Comparison of ENCODE assay signal across 10 cellular contexts in the genomic region with DNA sequence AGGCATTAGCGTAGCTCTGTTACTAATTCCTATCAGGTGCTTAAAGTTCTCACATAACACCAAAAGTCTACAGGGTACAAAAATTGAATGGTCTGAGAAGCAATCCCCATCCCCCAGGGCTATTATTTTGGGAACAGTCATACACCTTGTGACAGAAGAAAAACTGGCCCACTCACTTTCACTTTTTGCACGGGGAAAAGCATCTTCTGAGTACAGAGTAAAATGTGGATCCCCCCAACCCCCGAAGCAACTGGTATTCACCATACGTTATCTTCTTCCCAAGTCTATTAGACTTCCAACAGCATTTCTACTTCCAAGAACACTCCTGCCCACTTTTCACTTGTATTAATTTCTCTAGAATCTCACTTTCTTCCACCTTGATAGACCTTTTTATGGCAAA. TPM values are rescaled to one million over a fixed set of nuclear protein-coding genes. Genes with fewer than 3 reads are reported as not detected.
DNase-seq lines count a peak whose midpoint lies in the region; ATAC-seq, FAIRE-seq and TF ChIP-seq lines count a peak whose summit lies in the region.
"Had no signal": no experiment of that assay in that cellular context is flagged by ENCODE, and none has a peak within 500 bp of the region (broad histone marks: within the 10 kb centered on the region; RNA-seq: fewer than 3 reads in every experiment).

No MANE protein-coding gene starts in this region.

- no peak overlapping the region for H4K8ac ChIP-seq in trophoblast cell (ENCODE audit: low read depth, low read length)

- peaks cover 29% of the 10 kb centered on the region for H3K36me3 Mint-ChIP-seq in activated B cell treated with CpG ODN at 0.5 μM for 24 hours (ENCODE audit: low read depth)

- H3K9ac ChIP-seq in HepG2 (ENCODE audit: insufficient read depth, low read depth, low read length) (no peak overlapping the region), fibroblast of lung (ENCODE audit: insufficient read depth, low read length) (no peak overlapping the region), trophoblast cell (ENCODE audit: low read length) (no peak overlapping the region)

- TF ChIP-seq RAD21 in HepG2 (CRISPR knock-in tag; IDR thresholded peaks at IDR 0.05): no peak

- H4K20me1 ChIP-seq in HepG2 (ENCODE audit: insufficient read depth, low read length) (no peaks in the 10 kb centered on the region), fibroblast of lung (ENCODE audit: control insufficient read depth, extremely low read depth, insufficient read depth, low read length) (no peaks in the 10 kb centered on the region)

- H3K14ac ChIP-seq in trophoblast cell (ENCODE audit: low read length): no peak overlapping the region

- H3K4me1 Mint-ChIP-seq in activated B cell treated with CpG ODN at 0.5 μM for 24 hours: peaks cover 66% of the 10 kb centered on the region

- ATAC-seq in HepG2 (no peak), right lobe of liver (no peak), activated B cell treated with CpG ODN at 0.5 μM for 24 hours (ENCODE audit: low read depth) (no peak), HG02571 (IDR thresholded peaks at IDR 0.05; ENCODE audit: unreplicated experiment) (no peak)

- peak overlapping the region; percentile 76 for H3K4me3 Mint-ChIP-seq in activated B cell treated with CpG ODN at 0.5 μM for 24 hours

- H3K27ac Mint-ChIP-seq in activated B cell treated with CpG ODN at 0.5 μM for 24 hours: peak overlapping the region; percentile 87

- no peaks in the 10 kb centered on the region for H3K27me3 Mint-ChIP-seq in activated B cell treated with CpG ODN at 0.5 μM for 24 hours

- TF ChIP-seq CTCF in HepG2 (CRISPR knock-in tag; IDR thresholded peaks at IDR 0.05): no peak
- TF ChIP-seq CTCF in right lobe of liver (IDR thresholded peaks at IDR 0.05): no peak
- TF ChIP-seq CTCF in activated B cell treated with CpG ODN at 0.5 μM for 24 hours (IDR thresholded peaks at IDR 0.05): no peak
- no peak for TF ChIP-seq CTCF in fibroblast of lung (conservative IDR thresholded peaks at IDR 0.05 in 1 of 2, IDR thresholded peaks at IDR 0.05 in 1 of 2; ENCODE audit: low read depth in 1 of 2, low read length in 2 of 2)
- TF ChIP-seq CTCF in tibial nerve (IDR thresholded peaks at IDR 0.05): no peak

- H3K4me1 ChIP-seq in HepG2 (ENCODE audit: insufficient read depth, low read length) (peaks cover 25% of the 10 kb centered on the region), right lobe of liver (no peaks in the 10 kb centered on the region), fibroblast of lung (ENCODE audit: control insufficient read depth, extremely low read depth, insufficient read depth, low read length) (no peaks in the 10 kb centered on the region), tibial nerve (peaks cover 0 to 36% (median 8%) of the 10 kb centered on the region in 4 donors), trophoblast cell (ENCODE audit: control insufficient read depth in 1 of 2, insufficient read depth in 2 of 2, low read length in 2 of 2) (peaks cover 12 to 16% of the 10 kb centered on the region in 2 experiments)

- no peak overlapping the region for H2BK120ac ChIP-seq in trophoblast cell (ENCODE audit: insufficient read depth, low read length, poor library complexity)

- H3K23ac ChIP-seq in trophoblast cell (ENCODE audit: low read length): no peak overlapping the region

- H3K9me3 ChIP-seq in HepG2 (ENCODE audit: low read length) (no peaks in the 10 kb centered on the region), right lobe of liver (no peaks in the 10 kb centered on the region), fibroblast of lung (ENCODE audit: control insufficient read depth, insufficient read depth, low read depth, low read length) (no peaks in the 10 kb centered on the region), tibial nerve (no peaks in the 10 kb centered on the region), trophoblast cell (ENCODE audit: insufficient read depth, low read depth, low read length) (no peaks in the 10 kb centered on the region)

- 90% methylated on average over 4 of the region's 4 CpGs for WGBS in HepG2 (ENCODE audit: low lambda C conversion rate)
- whole genome bisulfite sequencing in right lobe of liver (ENCODE audit: insufficient coverage, low coverage, low lambda C conversion rate, missing lambda C conversion rate): 75% methylated on average over 4 of the region's 4 CpGs
- WGBS in tibial nerve, 2 donors: 68 to 74% methylated on average over 4 of the region's 4 CpGs
- WGBS in trophoblast cell (ENCODE audit: extremely low coverage, insufficient coverage, insufficient read length): no CpG with 5 or more reads among the region's 4 CpGs

- H2BK5ac ChIP-seq in trophoblast cell (ENCODE audit: low read depth, low read length, poor library complexity): no peak overlapping the region

- H3K4me3 ChIP-seq in HepG2 (replicated peaks in 1 of 3; ENCODE audit: insufficient read depth in 1 of 3, low read depth in 2 of 3, low read length in 3 of 3) (no peak overlapping the region), right lobe of liver (no peak overlapping the region), fibroblast of lung (replicated peaks in 1 of 4; ENCODE audit: control extremely low read depth in 1 of 4, insufficient read depth in 1 of 4, low read depth in 3 of 4, low read length in 4 of 4) (no peak overlapping the region), tibial nerve (no peak overlapping the region), trophoblast cell (ENCODE audit: low read depth, low read length) (no peak overlapping the region)

- H3K9me3 Mint-ChIP-seq in activated B cell treated with CpG ODN at 0.5 μM for 24 hours: no peaks in the 10 kb centered on the region

- H3K18ac ChIP-seq in trophoblast cell (ENCODE audit: low read length): no peak overlapping the region

- BruUV-seq in HepG2 (replicated peaks; lab: Mats Ljungman, UMichigan): TSS peak; percentile 17

- POLR2A ChIA-PET in HepG2 (lab: Yijun Ruan, JAX) (interaction anchor here (1.0 to 3.5 kb wide), 2 partner anchors 9 to 12 kb away, joined by 3 to 12 read pairs; a partner anchor contains a TSS), activated B cell treated with CpG ODN at 0.5 μM for 24 hours (lab: Charles Lee) (interaction anchor here (0.6 to 4.9 kb wide), 8 partner anchors 10 to 80 kb away, joined by 3 to 54 read pairs (median 6); a partner anchor contains a TSS)

- no peak overlapping the region for H3K4ac ChIP-seq in trophoblast cell (ENCODE audit: low read depth, low read length)

- H2AFZ ChIP-seq in HepG2 (ENCODE audit: low read length) (no peak overlapping the region), fibroblast of lung (ENCODE audit: low read length) (no peak overlapping the region), trophoblast cell (ENCODE audit: insufficient read depth, low read length, poor library complexity) (no peak overlapping the region)

- H3K4me2 ChIP-seq in HepG2 (ENCODE audit: low read depth, low read length) (no peak overlapping the region), fibroblast of lung (ENCODE audit: extremely low read depth, insufficient read depth, low read length) (no peak overlapping the region), trophoblast cell (ENCODE audit: low read length) (no peak overlapping the region)

- H3K79me2 ChIP-seq in HepG2 (ENCODE audit: insufficient read depth, low read length): peaks cover 37% of the 10 kb centered on the region
- peaks cover 13% of the 10 kb centered on the region for H3K79me2 ChIP-seq in fibroblast of lung (ENCODE audit: control insufficient read depth, insufficient read depth, low read length)
- H3K79me2 ChIP-seq in trophoblast cell (ENCODE audit: control insufficient read depth, insufficient read depth, low read length, poor library complexity): peaks cover 2% of the 10 kb centered on the region

- no peak overlapping the region for H4K91ac ChIP-seq in trophoblast cell (ENCODE audit: low read depth, low read length)

- in situ Hi-C loops in HepG2 (cut with HindIII; ENCODE audit: extremely low pct_ligation_motif_present, low pct_unique_long_range_greater_than_20kb): no loop called here

- no peaks in the 10 kb centered on the region for H3K79me1 ChIP-seq in trophoblast cell (ENCODE audit: low read length)

- H3K27ac ChIP-seq in HepG2 (ENCODE audit: extremely low read length, insufficient read depth, low read length) (no peak overlapping the region), right lobe of liver (no peak overlapping the region), fibroblast of lung (ENCODE audit: insufficient read depth, low read length) (peak overlapping the region; percentile 27), tibial nerve (peak overlapping the region in 3 of 4 donors; percentile 21 to 69 (median 58)), trophoblast cell (ENCODE audit: low read depth, low read length) (no peak overlapping the region)

- DNase-seq in HepG2 (ENCODE audit: low spot score): no peak
- no peak for DNase-seq in right lobe of liver
- no peak for DNase-seq in activated B cell treated with CpG ODN at 0.5 μM for 24 hours
- no peak for DNase-seq in fibroblast of lung (ENCODE audit: low read depth in 2 of 2)
- DNase-seq in tibial nerve (ENCODE audit: low spot score in 2 of 2): no peak
- no peak for DNase-seq in activated gamma-delta T cell (lab: John Stamatoyannopoulos, UW)
- no peak for DNase-seq in trophoblast cell
- DNase-seq: NCI-H1436, posterior cingulate gyrus had no signal

- intact Hi-C loops in HepG2 (cut with micrococcal nuclease; ENCODE audit: unreplicated experiment): no loop called here
- intact Hi-C loops in right lobe of liver (cut with DNase I): no loop called here
- intact Hi-C loops in activated B cell treated with CpG ODN at 0.5 μM for 24 hours (cut with micrococcal nuclease): no loop called here

- H3K36me3 ChIP-seq in HepG2 (replicated peaks in 1 of 2; ENCODE audit: control insufficient read depth in 1 of 2, insufficient read depth in 2 of 2, low read length in 2 of 2) (peaks cover 23 to 33% of the 10 kb centered on the region in 2 experiments), right lobe of liver (peaks cover 0 to 18% (median 7%) of the 10 kb centered on the region in 4 donors), fibroblast of lung (ENCODE audit: control insufficient read depth, insufficient read depth, low read length) (peaks cover 13% of the 10 kb centered on the region), tibial nerve (peaks cover 0 to 21% (median 12%) of the 10 kb centered on the region in 3 donors), trophoblast cell (ENCODE audit: control insufficient read depth in 1 of 2, insufficient read depth in 2 of 2, low read length in 2 of 2) (peaks cover 15 to 21% of the 10 kb centered on the region in 2 experiments)

- no peak overlapping the region for H2AK5ac ChIP-seq in trophoblast cell (ENCODE audit: low read length)

- FAIRE-seq in HepG2 (lab: Jason Lieb, UNC): no peak

- H3K27me3 ChIP-seq in HepG2 (ENCODE audit: control insufficient read depth in 1 of 2, insufficient read depth in 2 of 2, low read length in 2 of 2) (no peaks in the 10 kb centered on the region), right lobe of liver (no peaks in the 10 kb centered on the region), fibroblast of lung (ENCODE audit: control insufficient read depth, insufficient read depth, low read length) (no peaks in the 10 kb centered on the region), tibial nerve (no peaks in the 10 kb centered on the region), trophoblast cell (ENCODE audit: insufficient read depth, low read length) (no peaks in the 10 kb centered on the region)

- H4K12ac ChIP-seq in trophoblast cell (ENCODE audit: low read depth, low read length): no peak overlapping the region

- no peak for TF ChIP-seq POLR2A in HepG2 (IDR thresholded peaks at IDR 0.05; ENCODE audit: insufficient read depth in 1 of 2, low read depth in 2 of 2, low read length in 2 of 2)
- no peak for TF ChIP-seq POLR2A in right lobe of liver (IDR thresholded peaks at IDR 0.05)
- TF ChIP-seq POLR2A in tibial nerve (IDR thresholded peaks at IDR 0.05): no peak

- TF ChIP-seq EP300 in HepG2 (IDR thresholded peaks at IDR 0.05; ENCODE audit: low read depth in 2 of 2, low read length in 2 of 2) (no peak), HepG2 (CRISPR knock-in tag; IDR thresholded peaks at IDR 0.05; ENCODE audit: borderline replicate concordance) (no peak), tibial nerve (IDR thresholded peaks at IDR 0.05) (no peak)

- H2BK12ac ChIP-seq in trophoblast cell (ENCODE audit: low read length): no peak overlapping the region

- CTCF ChIA-PET in HepG2 (lab: Yijun Ruan, JAX; ENCODE audit: low intra/inter-chr PET ratio, low total read pairs): no interaction called here
- CTCF ChIA-PET in activated B cell treated with CpG ODN at 0.5 μM for 24 hours (lab: Charles Lee): interaction anchor here (0.7 to 1.6 kb wide), 5 partner anchors 10 to 163 kb away, joined by 3 to 8 read pairs (median 4); a partner anchor contains a TSS

RNA-seq across cellular contexts. Expression of a gene that starts 11.8 kb away (rescaled TPM):
- 20.9 and 28.4 TPM in 2 replicates for total RNA-seq in HepG2 (2016; rRNA removed; fragmentation: Illumina TruSeq; extraction: Trizol)
- 27.6 and 36.0 TPM in 2 replicates for total RNA-seq in HepG2 (2016; cell fraction: cytosol; rRNA removed; fragmentation: Illumina TruSeq; extraction: Trizol; ENCODE audit: low read depth)
- total RNA-seq in HepG2 (2016; cell fraction: insoluble cytoplasmic fraction; rRNA removed; fragmentation: Illumina TruSeq; extraction: Trizol): 19.3 and 27.1 TPM in 2 replicates
- total RNA-seq in HepG2 (2016; cell fraction: membrane; rRNA removed; fragmentation: Illumina TruSeq; extraction: Trizol): 16.9 and 18.9 TPM in 2 replicates
- 36.9 and 38.2 TPM in 2 replicates for total RNA-seq in HepG2 (2016; cell fraction: nucleus; rRNA removed; fragmentation: Illumina TruSeq; extraction: Trizol)
- 43.7 and 50.1 TPM in 2 replicates for polyA plus RNA-seq in HepG2 (2011; rRNA removed)
- polyA plus RNA-seq in HepG2 (2011; cell fraction: cytosol; rRNA removed): 13.5 and 14.0 TPM in 2 replicates
- 250 and 284 TPM in 2 replicates for polyA plus RNA-seq in HepG2 (2011; cell fraction: nucleus; rRNA removed)
- polyA plus RNA-seq in HepG2 (2012): 35.6 and 46.6 TPM in 2 replicates
- polyA plus RNA-seq in HepG2 (2016; cell fraction: cytosol; fragmentation: Illumina TruSeq; extraction: Trizol; ENCODE audit: low read depth): 2.6 and 2.9 TPM in 2 replicates
- 14.5 and 18.7 TPM in 2 replicates for polyA plus RNA-seq in HepG2 (2016; cell fraction: insoluble cytoplasmic fraction; fragmentation: Illumina TruSeq; extraction: Trizol; ENCODE audit: low read depth)
- polyA plus RNA-seq in HepG2 (2016; cell fraction: membrane; fragmentation: Illumina TruSeq; extraction: Trizol; ENCODE audit: low read depth): 7.5 and 8.4 TPM in 2 replicates
- polyA plus RNA-seq in HepG2 (2016; cell fraction: nucleus; fragmentation: Illumina TruSeq; extraction: Trizol; ENCODE audit: insufficient read depth, low read depth): 131 and 138 TPM in 2 replicates
- 45.8 and 47.5 TPM in 2 replicates for polyA minus RNA-seq in HepG2 (2011; rRNA and poly(A)+ RNA removed; ENCODE audit: low replicate concordance)
- 11.4 and 16.5 TPM in 2 replicates for polyA minus RNA-seq in HepG2 (2011; cell fraction: cytosol; rRNA and poly(A)+ RNA removed)
- 60.0 and 81.4 TPM in 2 replicates for polyA minus RNA-seq in HepG2 (2011; cell fraction: nucleus; rRNA and poly(A)+ RNA removed)
- 10 to 100 TPM; 12.4 to 18.9 (median 15.8) TPM for total RNA-seq in right lobe of liver
- total RNA-seq in activated B cell treated with CpG ODN at 0.5 μM for 24 hours: 116 and 119 TPM in 2 replicates
- total RNA-seq in fibroblast of lung: 8.0 and 13.0 TPM in 2 replicates
- 14.4 and 21.8 TPM in 2 replicates for polyA plus RNA-seq in fibroblast of lung
- polyA plus RNA-seq in fibroblast of lung (2012): 15.7 and 20.2 TPM in 2 replicates
- 60.0 and 62.1 TPM in 2 replicates for polyA minus RNA-seq in fibroblast of lung (ENCODE audit: low replicate concordance)
- 10 to 100 TPM; 45.5 to 66.0 (median 56.6) TPM for total RNA-seq in tibial nerve
- polyA plus RNA-seq in trophoblast cell (2013): 29.6 and 29.8 TPM in 2 replicates

RNA-seq across cellular contexts. Expression of a gene that starts 12.1 kb away (rescaled TPM):
- total RNA-seq in HepG2 (2016; rRNA removed; fragmentation: Illumina TruSeq; extraction: Trizol) (162 and 184 TPM in 2 replicates), right lobe of liver (10 to 100 TPM; 29.6 to 37.2 (median 33.7) TPM), activated B cell treated with CpG ODN at 0.5 μM for 24 hours (67.6 and 71.3 TPM in 2 replicates), fibroblast of lung (44.7 and 51.5 TPM in 2 replicates), tibial nerve (10 to 100 TPM; 31.2 to 36.6 (median 33.6) TPM)
- total RNA-seq in HepG2 (2016; cell fraction: cytosol; rRNA removed; fragmentation: Illumina TruSeq; extraction: Trizol; ENCODE audit: low read depth): 134 and 137 TPM in 2 replicates
- 167 and 201 TPM in 2 replicates for total RNA-seq in HepG2 (2016; cell fraction: insoluble cytoplasmic fraction; rRNA removed; fragmentation: Illumina TruSeq; extraction: Trizol)
- 80.5 and 88.4 TPM in 2 replicates for total RNA-seq in HepG2 (2016; cell fraction: membrane; rRNA removed; fragmentation: Illumina TruSeq; extraction: Trizol)
- 68.8 and 73.8 TPM in 2 replicates for total RNA-seq in HepG2 (2016; cell fraction: nucleus; rRNA removed; fragmentation: Illumina TruSeq; extraction: Trizol)
- polyA plus RNA-seq in HepG2 (2011; rRNA removed) (94.2 and 97.0 TPM in 2 replicates), fibroblast of lung (44.2 and 62.8 TPM in 2 replicates)
- 87.2 and 95.5 TPM in 2 replicates for polyA plus RNA-seq in HepG2 (2011; cell fraction: cytosol; rRNA removed)
- polyA plus RNA-seq in HepG2 (2011; cell fraction: nucleus; rRNA removed): 63.3 and 73.0 TPM in 2 replicates
- 72.9 and 76.0 TPM in 2 replicates for polyA plus RNA-seq in HepG2 (2012)
- polyA plus RNA-seq in HepG2 (2016; cell fraction: cytosol; fragmentation: Illumina TruSeq; extraction: Trizol; ENCODE audit: low read depth): 45.6 and 49.3 TPM in 2 replicates
- polyA plus RNA-seq in HepG2 (2016; cell fraction: insoluble cytoplasmic fraction; fragmentation: Illumina TruSeq; extraction: Trizol; ENCODE audit: low read depth): 166 and 186 TPM in 2 replicates
- polyA plus RNA-seq in HepG2 (2016; cell fraction: membrane; fragmentation: Illumina TruSeq; extraction: Trizol; ENCODE audit: low read depth): 55.3 and 55.7 TPM in 2 replicates
- 89.9 and 111 TPM in 2 replicates for polyA plus RNA-seq in HepG2 (2016; cell fraction: nucleus; fragmentation: Illumina TruSeq; extraction: Trizol; ENCODE audit: insufficient read depth, low read depth)
- 59.7 and 76.4 TPM in 2 replicates for polyA minus RNA-seq in HepG2 (2011; rRNA and poly(A)+ RNA removed; ENCODE audit: low replicate concordance)
- polyA minus RNA-seq in HepG2 (2011; cell fraction: cytosol; rRNA and poly(A)+ RNA removed): 39.8 and 44.1 TPM in 2 replicates
- 72.5 and 79.3 TPM in 2 replicates for polyA minus RNA-seq in HepG2 (2011; cell fraction: nucleus; rRNA and poly(A)+ RNA removed)
- 49.1 and 72.4 TPM in 2 replicates for polyA plus RNA-seq in fibroblast of lung (2012)
- polyA minus RNA-seq in fibroblast of lung (ENCODE audit: low replicate concordance): 27.5 and 38.9 TPM in 2 replicates
- 44.9 and 45.1 TPM in 2 replicates for polyA plus RNA-seq in trophoblast cell (2013)

RNA-seq across cellular contexts. Expression of a gene that starts 21.5 kb away (rescaled TPM):
- total RNA-seq in HepG2 (2016; rRNA removed; fragmentation: Illumina TruSeq; extraction: Trizol) (12.4 and 14.0 TPM in 2 replicates), right lobe of liver (10 to 100 TPM in 2 of 6 experiments, 1 to 10 TPM in 4; 7.3 to 21.9 (median 8.2) TPM), activated B cell treated with CpG ODN at 0.5 μM for 24 hours (50.8 and 55.2 TPM in 2 replicates), fibroblast of lung (5.6 and 6.3 TPM in 2 replicates), tibial nerve (10 to 100 TPM; 18.4 to 53.1 (median 41.0) TPM)
- 14.9 and 19.4 TPM in 2 replicates for total RNA-seq in HepG2 (2016; cell fraction: cytosol; rRNA removed; fragmentation: Illumina TruSeq; extraction: Trizol; ENCODE audit: low read depth)
- total RNA-seq in HepG2 (2016; cell fraction: insoluble cytoplasmic fraction; rRNA removed; fragmentation: Illumina TruSeq; extraction: Trizol): 12.4 and 12.8 TPM in 2 replicates
- total RNA-seq in HepG2 (2016; cell fraction: membrane; rRNA removed; fragmentation: Illumina TruSeq; extraction: Trizol): 20.2 and 27.4 TPM in 2 replicates
- total RNA-seq in HepG2 (2016; cell fraction: nucleus; rRNA removed; fragmentation: Illumina TruSeq; extraction: Trizol): 7.5 and 8.5 TPM in 2 replicates
- polyA plus RNA-seq in HepG2 (2011; rRNA removed) (28.0 and 28.5 TPM in 2 replicates), fibroblast of lung (10.3 and 11.4 TPM in 2 replicates)
- 30.7 and 36.9 TPM in 2 replicates for polyA plus RNA-seq in HepG2 (2011; cell fraction: cytosol; rRNA removed)
- 22.5 and 28.6 TPM in 2 replicates for polyA plus RNA-seq in HepG2 (2011; cell fraction: nucleus; rRNA removed)
- 16.1 and 23.1 TPM in 2 replicates for polyA plus RNA-seq in HepG2 (2012)
- polyA plus RNA-seq in HepG2 (2016; cell fraction: cytosol; fragmentation: Illumina TruSeq; extraction: Trizol; ENCODE audit: low read depth): 24.3 and 26.9 TPM in 2 replicates
- 14.3 and 16.3 TPM in 2 replicates for polyA plus RNA-seq in HepG2 (2016; cell fraction: insoluble cytoplasmic fraction; fragmentation: Illumina TruSeq; extraction: Trizol; ENCODE audit: low read depth)
- 22.6 and 27.4 TPM in 2 replicates for polyA plus RNA-seq in HepG2 (2016; cell fraction: membrane; fragmentation: Illumina TruSeq; extraction: Trizol; ENCODE audit: low read depth)
- 16.3 and 18.0 TPM in 2 replicates for polyA plus RNA-seq in HepG2 (2016; cell fraction: nucleus; fragmentation: Illumina TruSeq; extraction: Trizol; ENCODE audit: insufficient read depth, low read depth)
- 36.9 and 56.1 TPM in 2 replicates for polyA minus RNA-seq in HepG2 (2011; rRNA and poly(A)+ RNA removed; ENCODE audit: low replicate concordance)
- 8.3 and 10.2 TPM in 2 replicates for polyA minus RNA-seq in HepG2 (2011; cell fraction: cytosol; rRNA and poly(A)+ RNA removed)
- polyA minus RNA-seq in HepG2 (2011; cell fraction: nucleus; rRNA and poly(A)+ RNA removed): 6.3 and 6.7 TPM in 2 replicates
- polyA plus RNA-seq in fibroblast of lung (2012): 8.1 and 9.7 TPM in 2 replicates
- 11.3 and 14.4 TPM in 2 replicates for polyA minus RNA-seq in fibroblast of lung (ENCODE audit: low replicate concordance)
- polyA plus RNA-seq in trophoblast cell (2013): 8.8 and 8.9 TPM in 2 replicates

RNA-seq across cellular contexts. Expression of a gene that starts 39.7 kb away (rescaled TPM):
- total RNA-seq in HepG2 (2016; rRNA removed; fragmentation: Illumina TruSeq; extraction: Trizol): 41.4 and 42.2 TPM in 2 replicates
- total RNA-seq in HepG2 (2016; cell fraction: cytosol; rRNA removed; fragmentation: Illumina TruSeq; extraction: Trizol; ENCODE audit: low read depth): 27.2 and 31.3 TPM in 2 replicates
- 37.5 and 41.8 TPM in 2 replicates for total RNA-seq in HepG2 (2016; cell fraction: insoluble cytoplasmic fraction; rRNA removed; fragmentation: Illumina TruSeq; extraction: Trizol)
- total RNA-seq in HepG2 (2016; cell fraction: membrane; rRNA removed; fragmentation: Illumina TruSeq; extraction: Trizol): 45.2 and 53.1 TPM in 2 replicates
- 24.9 and 25.1 TPM in 2 replicates for total RNA-seq in HepG2 (2016; cell fraction: nucleus; rRNA removed; fragmentation: Illumina TruSeq; extraction: Trizol)
- polyA plus RNA-seq in HepG2 (2011; rRNA removed): 24.4 and 27.7 TPM in 2 replicates
- 26.0 and 29.6 TPM in 2 replicates for polyA plus RNA-seq in HepG2 (2011; cell fraction: cytosol; rRNA removed)
- 33.6 and 35.5 TPM in 2 replicates for polyA plus RNA-seq in HepG2 (2011; cell fraction: nucleus; rRNA removed)
- polyA plus RNA-seq in HepG2 (2012): 16.6 and 24.7 TPM in 2 replicates
- 24.2 and 31.6 TPM in 2 replicates for polyA plus RNA-seq in HepG2 (2016; cell fraction: cytosol; fragmentation: Illumina TruSeq; extraction: Trizol; ENCODE audit: low read depth)
- polyA plus RNA-seq in HepG2 (2016; cell fraction: insoluble cytoplasmic fraction; fragmentation: Illumina TruSeq; extraction: Trizol; ENCODE audit: low read depth): 47.0 and 51.5 TPM in 2 replicates
- polyA plus RNA-seq in HepG2 (2016; cell fraction: membrane; fragmentation: Illumina TruSeq; extraction: Trizol; ENCODE audit: low read depth): 34.4 and 46.3 TPM in 2 replicates
- polyA plus RNA-seq in HepG2 (2016; cell fraction: nucleus; fragmentation: Illumina TruSeq; extraction: Trizol; ENCODE audit: insufficient read depth, low read depth): 42.3 and 47.3 TPM in 2 replicates
- 17.3 and 57.6 TPM in 2 replicates for polyA minus RNA-seq in HepG2 (2011; rRNA and poly(A)+ RNA removed; ENCODE audit: low replicate concordance)
- 9.2 and 11.1 TPM in 2 replicates for polyA minus RNA-seq in HepG2 (2011; cell fraction: cytosol; rRNA and poly(A)+ RNA removed)
- polyA minus RNA-seq in HepG2 (2011; cell fraction: nucleus; rRNA and poly(A)+ RNA removed): 14.4 and 14.5 TPM in 2 replicates
- 10 to 100 TPM in 2 of 6 experiments, 1 to 10 TPM in 4; 3.8 to 13.4 (median 7.3) TPM for total RNA-seq in right lobe of liver
- 87.6 and 96.7 TPM in 2 replicates for total RNA-seq in activated B cell treated with CpG ODN at 0.5 μM for 24 hours
- total RNA-seq in fibroblast of lung: 7.4 and 9.7 TPM in 2 replicates
- polyA plus RNA-seq in fibroblast of lung: 5.1 and 8.4 TPM in 2 replicates
- 5.9 and 11.8 TPM in 2 replicates for polyA plus RNA-seq in fibroblast of lung (2012)
- polyA minus RNA-seq in fibroblast of lung (ENCODE audit: low replicate concordance): 24.0 and 26.9 TPM in 2 replicates
- 10 to 100 TPM; 16.7 to 23.1 (median 20.1) TPM for total RNA-seq in tibial nerve
- 8.9 and 10.2 TPM in 2 replicates for polyA plus RNA-seq in trophoblast cell (2013)

RNA-seq across cellular contexts. Expression of a gene that starts 44.1 kb away (rescaled TPM):
- total RNA-seq in HepG2 (2016; rRNA removed; fragmentation: Illumina TruSeq; extraction: Trizol) (122 and 124 TPM in 2 replicates), right lobe of liver (10 to 100 TPM; 15.3 to 32.8 (median 25.9) TPM), activated B cell treated with CpG ODN at 0.5 μM for 24 hours (103 and 107 TPM in 2 replicates), fibroblast of lung (18.5 and 21.3 TPM in 2 replicates), tibial nerve (10 to 100 TPM; 38.1 to 68.6 (median 53.2) TPM)
- total RNA-seq in HepG2 (2016; cell fraction: cytosol; rRNA removed; fragmentation: Illumina TruSeq; extraction: Trizol; ENCODE audit: low read depth): 32.8 and 35.7 TPM in 2 replicates
- total RNA-seq in HepG2 (2016; cell fraction: insoluble cytoplasmic fraction; rRNA removed; fragmentation: Illumina TruSeq; extraction: Trizol): 119 and 122 TPM in 2 replicates
- 28.2 and 37.8 TPM in 2 replicates for total RNA-seq in HepG2 (2016; cell fraction: membrane; rRNA removed; fragmentation: Illumina TruSeq; extraction: Trizol)
- total RNA-seq in HepG2 (2016; cell fraction: nucleus; rRNA removed; fragmentation: Illumina TruSeq; extraction: Trizol): 112 and 113 TPM in 2 replicates
- polyA plus RNA-seq in HepG2 (2011; rRNA removed) (79.4 and 89.1 TPM in 2 replicates), fibroblast of lung (29.6 and 49.1 TPM in 2 replicates)
- 64.8 and 78.3 TPM in 2 replicates for polyA plus RNA-seq in HepG2 (2011; cell fraction: cytosol; rRNA removed)
- polyA plus RNA-seq in HepG2 (2011; cell fraction: nucleus; rRNA removed): 303 and 416 TPM in 2 replicates
- polyA plus RNA-seq in HepG2 (2012): 34.4 and 62.5 TPM in 2 replicates
- polyA plus RNA-seq in HepG2 (2016; cell fraction: cytosol; fragmentation: Illumina TruSeq; extraction: Trizol; ENCODE audit: low read depth): 17.2 and 18.1 TPM in 2 replicates
- 81.2 and 85.9 TPM in 2 replicates for polyA plus RNA-seq in HepG2 (2016; cell fraction: insoluble cytoplasmic fraction; fragmentation: Illumina TruSeq; extraction: Trizol; ENCODE audit: low read depth)
- 16.9 and 17.7 TPM in 2 replicates for polyA plus RNA-seq in HepG2 (2016; cell fraction: membrane; fragmentation: Illumina TruSeq; extraction: Trizol; ENCODE audit: low read depth)
- 226 and 250 TPM in 2 replicates for polyA plus RNA-seq in HepG2 (2016; cell fraction: nucleus; fragmentation: Illumina TruSeq; extraction: Trizol; ENCODE audit: insufficient read depth, low read depth)
- 91.6 and 267 TPM in 2 replicates for polyA minus RNA-seq in HepG2 (2011; rRNA and poly(A)+ RNA removed; ENCODE audit: low replicate concordance)
- polyA minus RNA-seq in HepG2 (2011; cell fraction: cytosol; rRNA and poly(A)+ RNA removed): 23.6 and 24.5 TPM in 2 replicates
- polyA minus RNA-seq in HepG2 (2011; cell fraction: nucleus; rRNA and poly(A)+ RNA removed): 69.2 and 70.3 TPM in 2 replicates
- polyA plus RNA-seq in fibroblast of lung (2012): 30.5 and 52.4 TPM in 2 replicates
- polyA minus RNA-seq in fibroblast of lung (ENCODE audit: low replicate concordance): 59.7 and 76.3 TPM in 2 replicates
- 48.2 and 51.5 TPM in 2 replicates for polyA plus RNA-seq in trophoblast cell (2013)

Comparison
In these comparisons a context has a peak if more than half of its experiments do, and no peak if none do; other contexts are left out.
1. H3K27ac ChIP-seq: peak in fibroblast of lung (single experiment) and tibial nerve (3 of 4); none in HepG2 (single experiment), right lobe of liver (0 of 3) and trophoblast cell (single experiment).